Comparison of ENCODE assay signal across 7 cellular contexts in the genomic region with DNA sequence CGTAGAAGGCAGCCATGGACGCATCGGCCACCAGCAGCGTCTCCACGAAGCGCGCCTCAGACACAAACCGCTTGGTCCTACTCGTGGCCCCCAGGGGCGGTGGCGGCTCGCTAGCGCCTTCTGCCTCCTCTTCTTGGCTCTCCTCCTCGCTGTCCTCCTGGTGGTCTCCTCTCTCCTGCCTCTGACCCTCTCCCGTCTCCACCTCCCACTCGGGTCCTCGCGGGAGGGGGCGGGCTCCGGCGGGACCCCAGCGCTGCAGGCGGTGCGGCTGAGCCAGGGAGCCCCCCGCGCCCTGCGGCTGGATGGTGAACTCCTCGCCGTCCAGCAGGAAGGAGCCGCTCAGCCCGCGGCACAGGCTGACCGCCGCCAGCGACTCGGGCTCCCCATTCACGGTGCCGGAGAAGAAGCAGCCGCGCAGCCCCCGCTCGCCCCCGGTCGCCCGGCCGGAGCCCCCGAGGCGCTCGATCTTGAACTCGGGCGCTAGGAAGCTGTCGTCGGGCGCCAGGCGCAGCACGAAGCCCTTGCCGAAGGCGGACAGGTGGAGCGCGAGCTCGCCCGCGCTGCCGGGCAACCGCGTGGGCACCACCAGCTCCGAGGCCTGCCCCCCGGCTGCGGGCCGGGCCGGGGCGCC. TPM values are rescaled to one million over a fixed set of nuclear protein-coding genes. Genes with fewer than 3 reads are reported as not detected.
A peak's percentile ranks its signal among the peaks of the same experiment; 100 is the strongest.
DNase-seq lines count a peak whose midpoint lies in the region; ATAC-seq and TF ChIP-seq lines count a peak whose summit lies in the region.

No MANE protein-coding gene starts in this region.

- H3K4me1 ChIP-seq in HUES64 (ENCODE audit: insufficient read depth, low read length) = 0 out of 2 replicates have a peak, but pooled peaks cover 5% of the 10 kb centered on the region
- peaks cover 3 to 17% of the 10 kb centered on the region in 2 donors for H3K4me1 ChIP-seq in ascending aorta
- H3K4me1 ChIP-seq in stomach = peaks cover 7 to 32% (median 24%) of the 10 kb centered on the region in 4 donors

- peak overlapping the region; percentile 62 for H3K9ac ChIP-seq in HUES64 (ENCODE audit: low read depth, low read length)

- H3K27ac ChIP-seq in HUES64 (ENCODE audit: low read depth, low read length) = no peak overlapping the region
- peak overlapping the region in 1 of 2 donors; percentile 64 for H3K27ac ChIP-seq in ascending aorta
- peak overlapping the region in 4 of 5 donors; percentile 14 to 90 (median 34) for H3K27ac ChIP-seq in stomach

- no peak for ATAC-seq in HG03439 (IDR thresholded peaks at IDR 0.05; ENCODE audit: unreplicated experiment)
- no peak for ATAC-seq in GM19395 (IDR thresholded peaks at IDR 0.05; ENCODE audit: unreplicated experiment)

- H3K27me3 ChIP-seq in HUES64 (ENCODE audit: insufficient read depth, low read length) (peaks cover 52% of the 10 kb centered on the region), ascending aorta (no peaks in the 10 kb centered on the region), stomach (peaks cover 6 to 82% (median 53%) of the 10 kb centered on the region in 3 donors)

- no peak for TF ChIP-seq EP300 in stomach (IDR thresholded peaks at IDR 0.05)

- DNase-seq in ascending aorta (ENCODE audit: low spot score in 2 of 2) (no peak), iPS-NIHi7 (ENCODE audit: extremely low spot score) (peak; percentile 55), stomach (no peak), GM19238 (ENCODE audit: insufficient read length, low spot score) (no peak)

- H3K36me3 ChIP-seq in HUES64 (ENCODE audit: insufficient read depth, low read length) (no peaks in the 10 kb centered on the region), ascending aorta (no peaks in the 10 kb centered on the region), stomach (no peaks in the 10 kb centered on the region)

- peak overlapping the region; percentile 56 for H3K4me3 ChIP-seq in HUES64 (ENCODE audit: low read length)
- H3K4me3 ChIP-seq in ascending aorta = peak overlapping the region; percentile 51 to 83
- peak overlapping the region; percentile 52 to 60 (median 54) for H3K4me3 ChIP-seq in stomach

- TF ChIP-seq CTCF in ascending aorta (IDR thresholded peaks at IDR 0.05) (peak in 1 of 3 experiments; percentile 45), stomach (IDR thresholded peaks at IDR 0.05) (peak in 1 of 7 experiments; percentile 15)

- whole genome bisulfite sequencing in HUES64 = 1% methylated on average over 72 of the region's 72 CpGs
- 1 to 2% (median 1%) methylated on average over 21 to 72 of the region's 72 CpGs for WGBS in stomach, 5 donors

- no peak for TF ChIP-seq POLR2A in stomach (IDR thresholded peaks at IDR 0.05)

- H3K9me3 ChIP-seq in HUES64 (ENCODE audit: insufficient read depth, low read depth, low read length) = no peaks in the 10 kb centered on the region
- no peaks in the 10 kb centered on the region for H3K9me3 ChIP-seq in ascending aorta
- H3K9me3 ChIP-seq in stomach = no peaks in the 10 kb centered on the region

- intact Hi-C loops in ascending aorta (cut with DNase I) (loop anchor here (1.0 to 5.0 kb wide), 3 partner anchors 37 to 215 kb away; no protein-coding TSS in a partner anchor), stomach (cut with DNase I; ENCODE audit: low total_unique reads) (loop anchor here (10.0 kb wide), 1 partner anchor 223 kb away; no protein-coding TSS in a partner anchor)

RNA-seq across cellular contexts. Expression of gene ADAMTS8, which starts 0.7 kb away (rescaled TPM):
- 5.6 TPM for polyA plus RNA-seq in HUES64 (2013, experiment 1 of 2)
- 4.5 TPM for polyA plus RNA-seq in HUES64 (2013, experiment 2 of 2)
- total RNA-seq in ascending aorta = 0.64 TPM
- total RNA-seq in stomach = 10 to 100 TPM in 2 of 5 donors, 1 to 10 TPM in 2, under 1 TPM in 1; 0.58 to 24.1 (median 4.6) TPM
- polyA plus RNA-seq in stomach = 10 to 100 TPM in 1 of 3 donors, 1 to 10 TPM in 2; 3.5 to 11.9 (median 4.9) TPM

RNA-seq across cellular contexts. Expression of gene ADAMTS15, which starts 20.7 kb away (rescaled TPM):
- 2.3 TPM for polyA plus RNA-seq in HUES64 (2013, experiment 1 of 2)
- polyA plus RNA-seq in HUES64 (2013, experiment 2 of 2) = 2.5 TPM
- total RNA-seq in ascending aorta = 20.4 TPM
- total RNA-seq in stomach = 10 to 100 TPM in 2 of 5 donors, 1 to 10 TPM in 3; 1.4 to 23.5 (median 2.2) TPM
- polyA plus RNA-seq in stomach = 1 to 10 TPM; 2.0 to 4.3 (median 2.5) TPM
